In genomic region chr15:99564221-99565030, GRCh38 we compare ENCODE assay signal across 8 cellular contexts. TPM values are rescaled to one million over a fixed set of nuclear protein-coding genes. Genes with fewer than 3 reads are reported as not detected.
DNase-seq lines count a peak whose midpoint lies in the region; TF ChIP-seq lines count a peak whose summit lies in the region.

No MANE protein-coding gene starts in this region.

- peaks cover 19% of the 10 kb centered on the region for H3K27me3 Mint-ChIP-seq in activated CD4-positive, alpha-beta memory T cell treated with anti-CD3 and anti-CD28 coated beads, Interleukin-2, amount 10 ng/mL, durations not matched to agents 7 days and 5 days
- peaks cover 13% of the 10 kb centered on the region for H3K27me3 Mint-ChIP-seq in glutamatergic neuron (ENCODE audit: unreplicated experiment)

- no peak for TF ChIP-seq CTCF in HFF-Myc (IDR thresholded peaks at IDR 0.05; ENCODE audit: low read depth, low read length, missing control alignments)
- no peak for TF ChIP-seq CTCF in glutamatergic neuron (IDR thresholded peaks at IDR 0.05; ENCODE audit: partially characterized antibody, unreplicated experiment)

- peak overlapping the region; percentile 62 for H3K4me3 Mint-ChIP-seq in activated CD4-positive, alpha-beta memory T cell treated with anti-CD3 and anti-CD28 coated beads, Interleukin-2, amount 10 ng/mL, durations not matched to agents 7 days and 5 days
- H3K4me3 Mint-ChIP-seq in glutamatergic neuron (ENCODE audit: unreplicated experiment) = peak overlapping the region; percentile 83

- POLR2A ChIA-PET in activated CD4-positive, alpha-beta memory T cell treated with anti-CD3 and anti-CD28 coated beads, Interleukin-2, amount 10 ng/mL, durations not matched to agents 7 days and 5 days (lab: Charles Lee) = interaction anchor here (1.2 to 4.1 kb wide), 4 partner anchors 8 to 118 kb away, joined by 3 to 14 read pairs (median 7); no protein-coding TSS in a partner anchor

- no peaks in the 10 kb centered on the region for H3K9me3 Mint-ChIP-seq in activated CD4-positive, alpha-beta memory T cell treated with anti-CD3 and anti-CD28 coated beads, Interleukin-2, amount 10 ng/mL, durations not matched to agents 7 days and 5 days
- H3K9me3 Mint-ChIP-seq in glutamatergic neuron (ENCODE audit: unreplicated experiment) = peaks cover 13% of the 10 kb centered on the region

- peak overlapping the region; percentile 66 for H3K4me3 ChIP-seq in HFF-Myc (replicated peaks; ENCODE audit: low read depth, low read length)

- peak overlapping the region; percentile 50 for H3K27ac Mint-ChIP-seq in activated CD4-positive, alpha-beta memory T cell treated with anti-CD3 and anti-CD28 coated beads, Interleukin-2, amount 10 ng/mL, durations not matched to agents 7 days and 5 days
- peak overlapping the region; percentile 93 for H3K27ac Mint-ChIP-seq in glutamatergic neuron (ENCODE audit: unreplicated experiment)

- H3K36me3 Mint-ChIP-seq in activated CD4-positive, alpha-beta memory T cell treated with anti-CD3 and anti-CD28 coated beads, Interleukin-2, amount 10 ng/mL, durations not matched to agents 7 days and 5 days (ENCODE audit: low read depth) = peaks cover 5% of the 10 kb centered on the region
- no peaks in the 10 kb centered on the region for H3K36me3 Mint-ChIP-seq in glutamatergic neuron (ENCODE audit: unreplicated experiment)

- peak; percentile 48 for DNase-seq in activated CD8-positive, alpha-beta memory T cell treated with anti-CD3 and anti-CD28 coated beads, Interleukin-2, amount 50 U/mL, for 48 hours
- DNase-seq in activated CD8-positive, alpha-beta memory T cell treated with anti-CD3 and anti-CD28 coated beads for 24 hours = no peak
- DNase-seq in HFF-Myc (ENCODE audit: extremely low read depth, low read depth) = no peak
- peak; percentile 87 for DNase-seq in MV-4-11 (lab: John Stamatoyannopoulos, UW)
- DNase-seq in activated CD4-positive, alpha-beta memory T cell treated with anti-CD3 and anti-CD28 coated beads, Interleukin-2, amount 10 ng/mL, durations not matched to agents 7 days and 5 days = no peak
- DNase-seq in glutamatergic neuron = peak; percentile 34
- peak; percentile 42 for DNase-seq in occipital lobe (lab: John Stamatoyannopoulos, UW)
- no peak for DNase-seq in stimulated activated CD4-positive, alpha-beta T cell treated with anti-CD3 and anti-CD28 coated beads, Interleukin-1b, Interleukin-23, amount 100 ng/mL, for 48 hours

- H3K4me1 Mint-ChIP-seq in activated CD4-positive, alpha-beta memory T cell treated with anti-CD3 and anti-CD28 coated beads, Interleukin-2, amount 10 ng/mL, durations not matched to agents 7 days and 5 days = peaks cover 26% of the 10 kb centered on the region
- peaks cover 25% of the 10 kb centered on the region for H3K4me1 Mint-ChIP-seq in glutamatergic neuron (ENCODE audit: low read depth, unreplicated experiment)

- CTCF ChIA-PET in activated CD4-positive, alpha-beta memory T cell treated with anti-CD3 and anti-CD28 coated beads, Interleukin-2, amount 10 ng/mL, durations not matched to agents 7 days and 5 days (lab: Charles Lee) = interaction anchor here (1.0 to 2.3 kb wide), 3 partner anchors 15 to 280 kb away, joined by 3 to 8 read pairs (median 3); no protein-coding TSS in a partner anchor

RNA-seq across cellular contexts. Expression of gene MEF2A, which starts 1.4 kb away (rescaled TPM):
- 10 to 100 TPM; 24.6 to 24.8 TPM for total RNA-seq in activated CD4-positive, alpha-beta memory T cell treated with anti-CD3 and anti-CD28 coated beads, Interleukin-2, amount 10 ng/mL, durations not matched to agents 7 days and 5 days
- total RNA-seq in glutamatergic neuron (ENCODE audit: unreplicated experiment) (49.5 TPM), occipital lobe (46.5 TPM)

Comparison
In these comparisons a context has a peak if more than half of its experiments do, and no peak if none do; other contexts are left out.
1. DNase-seq: peak in activated CD8-positive, alpha-beta memory T cell treated with anti-CD3 and anti-CD28 coated beads, Interleukin-2, amount 50 U/mL, for 48 hours (single experiment), MV-4-11 (single experiment), glutamatergic neuron (single experiment) and occipital lobe (single experiment); none in activated CD8-positive, alpha-beta memory T cell treated with anti-CD3 and anti-CD28 coated beads for 24 hours (single experiment), HFF-Myc (single experiment), activated CD4-positive, alpha-beta memory T cell treated with anti-CD3 and anti-CD28 coated beads, Interleukin-2, amount 10 ng/mL, durations not matched to agents 7 days and 5 days (single experiment) and stimulated activated CD4-positive, alpha-beta T cell treated with anti-CD3 and anti-CD28 coated beads, Interleukin-1b, Interleukin-23, amount 100 ng/mL, for 48 hours (single experiment).